In the genomic region with DNA sequence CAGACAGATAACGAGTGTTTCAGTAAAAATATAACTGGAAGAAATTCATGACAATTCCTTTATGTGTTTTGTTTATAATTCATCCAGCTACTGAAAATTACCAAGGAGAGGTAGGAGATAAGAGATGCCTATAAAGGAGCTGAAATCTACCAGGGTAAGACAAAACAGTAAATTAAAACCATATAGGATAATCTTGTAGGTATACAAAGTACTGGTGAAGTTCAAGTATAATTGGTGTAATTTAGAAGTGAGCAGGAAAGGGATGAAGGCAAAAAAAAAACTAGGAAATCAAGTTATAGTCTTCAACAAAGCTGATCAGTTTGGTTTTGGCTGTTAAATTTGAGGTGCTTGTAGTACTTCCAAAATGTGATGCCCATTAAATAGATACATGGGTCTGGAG, we compare ENCODE assay signal across 1 cellular context.
TF ChIP-seq lines count a peak whose summit lies in the region.

No MANE protein-coding gene starts in this region.

TF ChIP-seq in GM12878, 131 proteins besides CTCF, POLR2A, EP300 and RAD21:
- TF ChIP-seq SPI1 (IDR thresholded peaks at IDR 0.05; ENCODE audit: borderline replicate concordance, insufficient read depth, low read depth, low read length) = no peak
